In genomic region chr11:89787506-89788063, GRCh38 we compare ENCODE assay signal across 6 cellular contexts. TPM values are rescaled to one million over a fixed set of nuclear protein-coding genes. Genes with fewer than 3 reads are reported as not detected.
"Had no signal": no experiment of that assay in that cellular context is flagged by ENCODE, and none has a peak within 500 bp of the region (broad histone marks: within the 10 kb centered on the region; RNA-seq: fewer than 3 reads in every experiment).

No MANE protein-coding gene starts in this region.

RNA-seq across cellular contexts. Expression of gene TRIM49, which starts 20.8 kb away (rescaled TPM):
- total RNA-seq: NCI-H460, PC-9, Peyer's patch, Right ventricle myocardium inferior, RPMI7951, SJCRH30 had no signal
